Comparison of ENCODE assay signal across 1 cellular context in the genomic region with DNA sequence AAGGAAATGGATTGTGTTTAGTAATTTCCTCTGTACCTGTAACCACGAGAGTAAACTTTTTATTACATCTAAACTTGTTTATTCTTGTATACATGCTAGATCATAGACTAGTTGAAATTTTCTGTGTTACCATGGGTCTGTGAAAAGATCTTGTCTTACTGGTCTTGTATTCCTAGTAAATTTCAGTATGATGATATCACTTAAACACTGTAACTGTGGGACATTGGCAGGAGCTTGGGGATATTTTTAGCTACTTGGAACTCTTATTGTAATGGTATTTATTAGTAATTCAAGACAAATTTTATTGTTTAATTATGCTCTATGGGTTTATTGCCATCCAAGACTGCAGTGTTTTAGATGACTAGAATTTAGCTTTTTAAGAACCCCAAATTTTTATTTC.
TF ChIP-seq lines count a peak whose summit lies in the region.

No MANE protein-coding gene starts in this region.

TF ChIP-seq in GM23338, 12 proteins besides CTCF, POLR2A, EP300 and RAD21 (continued from another document):
- TF ChIP-seq ZNF462 (CRISPR knock-in tag; IDR thresholded peaks at IDR 0.05) (no peak), EZH2phosphoT487 (IDR thresholded peaks at IDR 0.05; ENCODE audit: unreplicated experiment) (no peak), ZNF331 (CRISPR knock-in tag; IDR thresholded peaks at IDR 0.05; ENCODE audit: low read depth) (no peak), POLR2AphosphoS5 (IDR thresholded peaks at IDR 0.05; ENCODE audit: low read depth) (no peak), STAT1 (IDR thresholded peaks at IDR 0.05; ENCODE audit: unreplicated experiment) (no peak), CREB1 (CRISPR knock-in tag; IDR thresholded peaks at IDR 0.05; ENCODE audit: low read depth) (no peak), ETS1 (IDR thresholded peaks at IDR 0.05) (no peak)
- TF ChIP-seq, protein P1, sequence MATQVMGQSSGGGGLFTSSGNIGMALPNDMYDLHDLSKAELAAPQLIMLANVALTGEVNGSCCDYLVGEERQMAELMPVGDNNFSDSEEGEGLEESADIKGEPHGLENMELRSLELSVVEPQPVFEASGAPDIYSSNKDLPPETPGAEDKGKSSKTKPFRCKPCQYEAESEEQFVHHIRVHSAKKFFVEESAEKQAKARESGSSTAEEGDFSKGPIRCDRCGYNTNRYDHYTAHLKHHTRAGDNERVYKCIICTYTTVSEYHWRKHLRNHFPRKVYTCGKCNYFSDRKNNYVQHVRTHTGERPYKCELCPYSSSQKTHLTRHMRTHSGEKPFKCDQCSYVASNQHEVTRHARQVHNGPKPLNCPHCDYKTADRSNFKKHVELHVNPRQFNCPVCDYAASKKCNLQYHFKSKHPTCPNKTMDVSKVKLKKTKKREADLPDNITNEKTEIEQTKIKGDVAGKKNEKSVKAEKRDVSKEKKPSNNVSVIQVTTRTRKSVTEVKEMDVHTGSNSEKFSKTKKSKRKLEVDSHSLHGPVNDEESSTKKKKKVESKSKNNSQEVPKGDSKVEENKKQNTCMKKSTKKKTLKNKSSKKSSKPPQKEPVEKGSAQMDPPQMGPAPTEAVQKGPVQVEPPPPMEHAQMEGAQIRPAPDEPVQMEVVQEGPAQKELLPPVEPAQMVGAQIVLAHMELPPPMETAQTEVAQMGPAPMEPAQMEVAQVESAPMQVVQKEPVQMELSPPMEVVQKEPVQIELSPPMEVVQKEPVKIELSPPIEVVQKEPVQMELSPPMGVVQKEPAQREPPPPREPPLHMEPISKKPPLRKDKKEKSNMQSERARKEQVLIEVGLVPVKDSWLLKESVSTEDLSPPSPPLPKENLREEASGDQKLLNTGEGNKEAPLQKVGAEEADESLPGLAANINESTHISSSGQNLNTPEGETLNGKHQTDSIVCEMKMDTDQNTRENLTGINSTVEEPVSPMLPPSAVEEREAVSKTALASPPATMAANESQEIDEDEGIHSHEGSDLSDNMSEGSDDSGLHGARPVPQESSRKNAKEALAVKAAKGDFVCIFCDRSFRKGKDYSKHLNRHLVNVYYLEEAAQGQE (IDR thresholded peaks at IDR 0.05; ENCODE audit: unreplicated experiment), result no peak
